21 cellular contexts compared by ENCODE assay signal in the genomic region with DNA sequence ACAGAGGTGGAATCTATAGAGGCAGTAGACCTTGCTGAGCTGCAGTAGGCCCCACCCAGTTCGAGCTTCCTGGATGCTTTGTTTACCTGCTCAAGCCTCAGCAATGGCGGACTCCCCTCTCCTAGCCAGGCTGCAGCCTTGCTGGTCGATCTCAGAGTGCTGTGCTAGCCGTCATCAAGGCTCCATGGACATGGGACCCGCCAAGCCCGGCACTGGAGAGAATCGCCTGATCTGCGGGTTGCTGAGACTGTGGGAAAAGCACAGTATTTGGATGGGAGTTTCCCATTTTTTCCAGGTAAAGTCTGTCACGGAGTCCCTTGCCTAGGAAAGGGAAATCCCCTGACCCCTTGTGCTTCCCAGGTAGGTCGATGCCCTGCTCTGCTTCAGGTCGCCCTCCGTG.
"Had no signal": no experiment of that assay in that cellular context is flagged by ENCODE, and none has a peak within 500 bp of the region (broad histone marks: within the 10 kb centered on the region; RNA-seq: fewer than 3 reads in every experiment).

No MANE protein-coding gene starts in this region.

- H3K4me1 Mint-ChIP-seq: mesothelial cell of epicardium; stimulated activated naive CD8-positive, alpha-beta T cell treated with anti-CD3 and anti-CD28 coated beads, Interleukin-15, amount 100 ng/mL, for 72 hours had no signal

- H3K27ac Mint-ChIP-seq: activated T-cell treated with anti-CD3 and anti-CD28 coated beads, Interleukin-2, amount 50 U/mL, for 72 hours; mesothelial cell of epicardium; natural killer cell treated with Interleukin-12 subunit alpha and Interleukin-12 subunit beta and Interleukin-15 and Interleukin-18, amount 100 ng/mL, for 72 hours; stimulated activated naive CD8-positive, alpha-beta T cell treated with anti-CD3 and anti-CD28 coated beads, Interleukin-15, amount 100 ng/mL, for 72 hours had no signal

- ATAC-seq: activated T-cell treated with anti-CD3 and anti-CD28 coated beads, Interleukin-2, amount 50 U/mL, for 72 hours; left lung; natural killer cell treated with Interleukin-12 subunit alpha and Interleukin-12 subunit beta and Interleukin-15 and Interleukin-18, amount 100 ng/mL, for 72 hours; pancreas; right lobe of liver; stimulated activated naive CD8-positive, alpha-beta T cell treated with anti-CD3 and anti-CD28 coated beads, Interleukin-15, amount 100 ng/mL, for 72 hours had no signal

- DNase-seq: activated CD4-positive, alpha-beta T cell treated with anti-CD3 and anti-CD28 coated beads, Interleukin-2, amount 50 U/mL, for 1 hour; activated CD4-positive, CD25-positive, alpha-beta regulatory T cell treated with anti-CD3 and anti-CD28 coated beads, Interleukin-2, amount 50 U/mL, for 72 hours; activated CD8-positive, alpha-beta memory T cell treated with anti-CD3 and anti-CD28 coated beads for 24 hours; activated CD8-positive, alpha-beta memory T cell treated with anti-CD3 and anti-CD28 coated beads, Interleukin-2, amount 50 U/mL, for 48 hours; activated effector memory CD4-positive, alpha-beta T cell treated with anti-CD3 and anti-CD28 coated beads, Interleukin-2, amount 50 U/mL, for 16 hours; activated naive CD4-positive, alpha-beta T cell treated with anti-CD3 and anti-CD28 coated beads, Interleukin-2, amount 50 U/mL, for 16 hours; activated T-cell treated with anti-CD3 and anti-CD28 coated beads, Interleukin-2, amount 50 U/mL, for 72 hours; aorta; brain microvascular endothelial cell; central memory CD4-positive, alpha-beta T cell; erythroblast; left lung; right lobe of liver; small intestine; stimulated activated CD4-positive, alpha-beta T cell treated with anti-CD3 and anti-CD28 coated beads, Interleukin-15, amount 100 ng/mL, for 24 hours; stimulated activated CD4-positive, alpha-beta T cell treated with anti-CD3 and anti-CD28 coated beads, Interleukin-2, amount 100 ng/mL, for 48 hours; stimulated activated naive CD8-positive, alpha-beta T cell treated with anti-CD3 and anti-CD28 coated beads, Interleukin-15, amount 100 ng/mL, for 72 hours; transverse colon had no signal

- H3K4me3 Mint-ChIP-seq: activated T-cell treated with anti-CD3 and anti-CD28 coated beads, Interleukin-2, amount 50 U/mL, for 72 hours; mesothelial cell of epicardium; natural killer cell treated with Interleukin-12 subunit alpha and Interleukin-12 subunit beta and Interleukin-15 and Interleukin-18, amount 100 ng/mL, for 72 hours; stimulated activated naive CD8-positive, alpha-beta T cell treated with anti-CD3 and anti-CD28 coated beads, Interleukin-15, amount 100 ng/mL, for 72 hours had no signal

- H3K27me3 Mint-ChIP-seq: stimulated activated naive CD8-positive, alpha-beta T cell treated with anti-CD3 and anti-CD28 coated beads, Interleukin-15, amount 100 ng/mL, for 72 hours had no signal

- H3K9me3 Mint-ChIP-seq: natural killer cell treated with Interleukin-12 subunit alpha and Interleukin-12 subunit beta and Interleukin-15 and Interleukin-18, amount 100 ng/mL, for 72 hours had no signal
